Comparison of ENCODE assay signal across 8 cellular contexts in the genomic region with DNA sequence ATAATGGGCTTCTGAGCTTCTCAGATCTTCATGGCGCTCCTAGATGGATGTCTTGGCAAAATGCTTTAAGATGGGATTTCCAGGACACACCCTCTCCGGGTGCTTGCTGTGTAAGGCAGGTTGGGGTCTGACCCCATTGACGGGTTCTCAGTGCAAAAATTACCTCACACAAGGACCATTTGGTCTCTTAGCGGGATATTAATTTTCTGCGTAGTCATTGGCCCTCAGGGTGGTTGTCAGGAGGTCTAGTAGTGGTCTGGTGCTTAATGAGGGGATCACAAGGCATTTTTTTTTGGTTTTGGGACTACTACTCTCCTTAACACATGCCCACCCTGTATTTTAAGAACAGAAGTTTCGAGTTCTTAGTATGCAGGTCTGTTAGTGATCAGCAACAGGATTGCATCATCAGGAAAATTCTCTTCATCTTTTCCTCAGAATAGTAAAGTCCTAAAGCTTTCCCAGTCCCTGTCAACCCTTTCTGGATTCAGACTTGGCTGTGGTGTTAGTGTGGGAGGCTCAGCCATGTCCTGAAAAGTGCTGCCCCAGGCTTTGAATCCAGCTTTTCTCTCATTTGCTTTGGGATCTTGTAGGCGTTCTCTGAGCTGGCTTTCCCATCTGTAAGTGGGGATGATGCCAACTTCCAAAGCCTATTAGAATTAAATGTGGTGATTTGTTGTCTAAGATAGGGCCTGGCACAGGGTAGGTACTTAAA. TPM values are rescaled to one million over a fixed set of nuclear protein-coding genes. Genes with fewer than 3 reads are reported as not detected.
DNase-seq lines count a peak whose midpoint lies in the region; ATAC-seq, FAIRE-seq and TF ChIP-seq lines count a peak whose summit lies in the region.

No MANE protein-coding gene starts in this region.

- peaks cover 7% of the 10 kb centered on the region; the same call in 1 of the 2 replicates for H3K36me3 ChIP-seq in ACC112 (ENCODE audit: insufficient read depth, low read length)
- peaks cover 27% of the 10 kb centered on the region for H3K36me3 ChIP-seq in IMR-90 (ENCODE audit: control insufficient read depth, insufficient read depth, low read length)
- H3K36me3 ChIP-seq in bronchial epithelial cell (ENCODE audit: control insufficient read depth, insufficient read depth, low read length), result peaks cover 3% of the 10 kb centered on the region

- no peak overlapping the region for H2AFZ ChIP-seq in ACC112 (ENCODE audit: low read length, unreplicated experiment)
- no peak overlapping the region for H2AFZ ChIP-seq in IMR-90 (replicated peaks; ENCODE audit: low read length, poor library complexity)

- H2BK15ac ChIP-seq in IMR-90 (ENCODE audit: low read depth, low read length), result no peak overlapping the region

- no peak overlapping the region for H4K5ac ChIP-seq in IMR-90 (ENCODE audit: low read depth, low read length)

- in situ Hi-C loops in IMR-90 (cut with MboI; ENCODE audit: low sequenced_read_pairs), result no loop called here

- peaks cover 44% of the 10 kb centered on the region for H3K9me1 ChIP-seq in IMR-90 (ENCODE audit: insufficient read depth, low read length)

- FAIRE-seq in bronchial epithelial cell (lab: Jason Lieb, UNC), result no peak

- H3K56ac ChIP-seq in IMR-90 (ENCODE audit: extremely low read depth, insufficient read depth, low read length), result 0 out of 2 replicates have a peak overlapping the region, but pooled peaks have one; percentile 8

- H3K4ac ChIP-seq in IMR-90 (ENCODE audit: low read depth, low read length), result peak overlapping the region; percentile 50

- peak overlapping the region; percentile 82 for H2AK5ac ChIP-seq in IMR-90 (ENCODE audit: low read depth, low read length)

- no peak overlapping the region for H4K8ac ChIP-seq in IMR-90 (ENCODE audit: low read depth in 2 of 2, low read length in 2 of 2)

- peaks cover 76% of the 10 kb centered on the region for H3K79me2 ChIP-seq in ACC112 (ENCODE audit: control insufficient read depth, insufficient read depth, low read length, unreplicated experiment)

- peaks cover 58% of the 10 kb centered on the region for H3K4me1 ChIP-seq in ACC112 (ENCODE audit: control insufficient read depth, insufficient read depth, low read length, unreplicated experiment)
- H3K4me1 ChIP-seq in IMR-90 (ENCODE audit: control insufficient read depth, insufficient read depth, low read length), result peaks cover 36% of the 10 kb centered on the region
- H3K4me1 ChIP-seq in mononuclear cell (ENCODE audit: insufficient read depth, low read length), result peaks cover 76% of the 10 kb centered on the region

- ATAC-seq in IMR-90 (ENCODE audit: low read depth), result no peak

- POLR2A ChIA-PET in IMR-90 (lab: Charles Lee; ENCODE audit: unreplicated experiment), result no interaction called here

- H3K4me3 ChIP-seq in ACC112 (ENCODE audit: low read depth, low read length), result peak overlapping the region; percentile 99
- peak overlapping the region; percentile 51 for H3K4me3 ChIP-seq in IMR-90 (ENCODE audit: insufficient read depth, low read depth, low read length)
- H3K4me3 ChIP-seq in bronchial epithelial cell (ENCODE audit: low read depth, low read length), result peak overlapping the region; percentile 85
- H3K4me3 ChIP-seq in mononuclear cell (ENCODE audit: low read length), result peak overlapping the region; percentile 78

- peak overlapping the region; percentile 89 for H3K4me2 ChIP-seq in IMR-90 (ENCODE audit: low read depth, low read length)

- TF ChIP-seq RAD21 in IMR-90 (IDR thresholded peaks at IDR 0.05; ENCODE audit: low read length), result no peak

- H2BK5ac ChIP-seq in IMR-90 (ENCODE audit: low read depth, low read length, poor library complexity, severe bottlenecking), result no peak overlapping the region

- peak overlapping the region; percentile 29; the same call in 1 of the 2 replicates for H4K91ac ChIP-seq in IMR-90 (ENCODE audit: insufficient read depth, low read depth, low read length)

- intact Hi-C loops in IMR-90 (cut with micrococcal nuclease), result no loop called here

- TF ChIP-seq CTCF in IMR-90 (conservative IDR thresholded peaks at IDR 0.05; ENCODE audit: low read depth, low read length), result no peak
- no peak for TF ChIP-seq CTCF in bronchial epithelial cell (IDR thresholded peaks at IDR 0.05; ENCODE audit: insufficient read depth, low read length, severe bottlenecking)

- H3K14ac ChIP-seq in IMR-90 (replicated peaks; ENCODE audit: low read depth, low read length), result peak overlapping the region; percentile 69

- dilution Hi-C loops in IMR-90 (cut with HindIII; ENCODE audit: low sequenced_read_pairs, unreplicated experiment), result no loop called here

- H2AK9ac ChIP-seq in IMR-90 (replicated peaks; ENCODE audit: low read depth, low read length, poor library complexity), result peak overlapping the region; percentile 80

- peak overlapping the region; percentile 96 for H3K23ac ChIP-seq in IMR-90 (ENCODE audit: low read depth, low read length)

- H2BK120ac ChIP-seq in IMR-90 (ENCODE audit: low read depth, low read length), result no peak overlapping the region

- TF ChIP-seq POLR2A in IMR-90 (IDR thresholded peaks at IDR 0.05; ENCODE audit: low read depth, low read length), result no peak

- WGBS in IMR-90 (ENCODE audit: extremely low coverage in 2 of 2, insufficient read length in 1 of 2), 2 experiments, result no CpG with 5 or more reads among the region's 7 CpGs

- H3K27me3 ChIP-seq in ACC112 (ENCODE audit: insufficient read depth, low read length), result no peaks in the 10 kb centered on the region
- no peaks in the 10 kb centered on the region for H3K27me3 ChIP-seq in IMR-90 (ENCODE audit: control insufficient read depth, insufficient read depth, low read length)
- H3K27me3 ChIP-seq in bronchial epithelial cell (ENCODE audit: control insufficient read depth, insufficient read depth, low read length), result no peaks in the 10 kb centered on the region
- H3K27me3 ChIP-seq in mononuclear cell (ENCODE audit: insufficient read depth, low read length), result no peaks in the 10 kb centered on the region

- peaks cover 72% of the 10 kb centered on the region for H4K20me1 ChIP-seq in IMR-90 (ENCODE audit: insufficient read depth, low read length)

- peak overlapping the region; percentile 92 for H3K9ac ChIP-seq in IMR-90 (ENCODE audit: low read depth, low read length)

- CTCF ChIA-PET in IMR-90 (lab: Yijun Ruan, JAX), result no interaction called here

- peak overlapping the region; percentile 96 for H3K27ac ChIP-seq in ACC112 (ENCODE audit: low read depth, low read length)
- H3K27ac ChIP-seq in IMR-90 (ENCODE audit: insufficient read depth, low read length), result peak overlapping the region; percentile 53; the same call in 1 of the 2 replicates

- peaks cover 16 to 73% of the 10 kb centered on the region in 2 experiments for H3K79me1 ChIP-seq in IMR-90 (ENCODE audit: low read depth in 1 of 2, low read length in 2 of 2)

- no peak overlapping the region for H3K18ac ChIP-seq in IMR-90 (ENCODE audit: low read depth, low read length)

- H2BK20ac ChIP-seq in IMR-90 (ENCODE audit: low read depth, low read length), result no peak overlapping the region

- H3K9me3 ChIP-seq in IMR-90 (ENCODE audit: control insufficient read depth, insufficient read depth, low read length) (no peaks in the 10 kb centered on the region), mononuclear cell (ENCODE audit: low read depth, low read length) (no peaks in the 10 kb centered on the region)

- DNase-seq in IMR-90 (peak; percentile 47), bronchial epithelial cell (ENCODE audit: low read depth) (no peak), Kasumi-1 (lab: John Stamatoyannopoulos, UW) (no peak), NCI-H1694 (lab: John Stamatoyannopoulos, UW) (no peak), NCI-H526 (lab: John Stamatoyannopoulos, UW) (no peak)
- DNase-seq in stimulated activated naive CD4-positive, alpha-beta T cell treated with Interleukin-2 at 50 U/mL for 16 hours (lab: John Stamatoyannopoulos, UW), result no peak

- BruUV-seq in IMR-90 (replicated peaks; lab: Mats Ljungman, UMichigan), result no TSS peak

TF ChIP-seq in IMR-90, 13 proteins besides CTCF, POLR2A, EP300 and RAD21:
- TF ChIP-seq CEBPB (IDR thresholded peaks at IDR 0.05; ENCODE audit: low read depth, low read length), result peak; percentile 93
- TF ChIP-seq, protein P1, sequence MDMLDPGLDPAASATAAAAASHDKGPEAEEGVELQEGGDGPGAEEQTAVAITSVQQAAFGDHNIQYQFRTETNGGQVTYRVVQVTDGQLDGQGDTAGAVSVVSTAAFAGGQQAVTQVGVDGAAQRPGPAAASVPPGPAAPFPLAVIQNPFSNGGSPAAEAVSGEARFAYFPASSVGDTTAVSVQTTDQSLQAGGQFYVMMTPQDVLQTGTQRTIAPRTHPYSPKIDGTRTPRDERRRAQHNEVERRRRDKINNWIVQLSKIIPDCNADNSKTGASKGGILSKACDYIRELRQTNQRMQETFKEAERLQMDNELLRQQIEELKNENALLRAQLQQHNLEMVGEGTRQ (IDR thresholded peaks at IDR 0.05; ENCODE audit: low read depth, low read length), result no peak
- TF ChIP-seq, protein P2, sequence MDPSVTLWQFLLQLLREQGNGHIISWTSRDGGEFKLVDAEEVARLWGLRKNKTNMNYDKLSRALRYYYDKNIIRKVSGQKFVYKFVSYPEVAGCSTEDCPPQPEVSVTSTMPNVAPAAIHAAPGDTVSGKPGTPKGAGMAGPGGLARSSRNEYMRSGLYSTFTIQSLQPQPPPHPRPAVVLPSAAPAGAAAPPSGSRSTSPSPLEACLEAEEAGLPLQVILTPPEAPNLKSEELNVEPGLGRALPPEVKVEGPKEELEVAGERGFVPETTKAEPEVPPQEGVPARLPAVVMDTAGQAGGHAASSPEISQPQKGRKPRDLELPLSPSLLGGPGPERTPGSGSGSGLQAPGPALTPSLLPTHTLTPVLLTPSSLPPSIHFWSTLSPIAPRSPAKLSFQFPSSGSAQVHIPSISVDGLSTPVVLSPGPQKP (IDR thresholded peaks at IDR 0.05; ENCODE audit: borderline replicate concordance, low read depth, low read length), result no peak

RNA-seq across cellular contexts. Expression of a gene that starts 2.8 kb away (rescaled TPM):
- 79.6 and 86.1 TPM in 2 replicates for total RNA-seq in IMR-90 (2012; rRNA removed)
- polyA plus RNA-seq in IMR-90 (2012; rRNA removed), result 54.6 and 57.6 TPM in 2 replicates
- 48.0 and 70.0 TPM in 2 replicates for polyA plus RNA-seq in IMR-90 (2012; cell fraction: cytosol; rRNA removed)
- 28.3 and 30.6 TPM in 2 replicates for polyA plus RNA-seq in IMR-90 (2012; cell fraction: nucleus; rRNA removed; ENCODE audit: low replicate concordance)
- total RNA-seq in bronchial epithelial cell, result 96.3 and 104 TPM in 2 replicates
- total RNA-seq in mononuclear cell, result 97.9 TPM

RNA-seq across cellular contexts. Expression of a gene that starts 39.0 kb away (rescaled TPM):
- total RNA-seq in IMR-90 (2012; rRNA removed), result 34.2 and 40.1 TPM in 2 replicates
- polyA plus RNA-seq in IMR-90 (2012; rRNA removed), result 52.9 and 57.9 TPM in 2 replicates
- polyA plus RNA-seq in IMR-90 (2012; cell fraction: cytosol; rRNA removed), result 29.8 and 72.4 TPM in 2 replicates
- polyA plus RNA-seq in IMR-90 (2012; cell fraction: nucleus; rRNA removed; ENCODE audit: low replicate concordance), result 53.9 and 145 TPM in 2 replicates
- total RNA-seq in bronchial epithelial cell, result 20.0 and 23.2 TPM in 2 replicates
- total RNA-seq in mononuclear cell, result 8.6 TPM
